ENCODE assay signal across 1 cellular context in the genomic region with DNA sequence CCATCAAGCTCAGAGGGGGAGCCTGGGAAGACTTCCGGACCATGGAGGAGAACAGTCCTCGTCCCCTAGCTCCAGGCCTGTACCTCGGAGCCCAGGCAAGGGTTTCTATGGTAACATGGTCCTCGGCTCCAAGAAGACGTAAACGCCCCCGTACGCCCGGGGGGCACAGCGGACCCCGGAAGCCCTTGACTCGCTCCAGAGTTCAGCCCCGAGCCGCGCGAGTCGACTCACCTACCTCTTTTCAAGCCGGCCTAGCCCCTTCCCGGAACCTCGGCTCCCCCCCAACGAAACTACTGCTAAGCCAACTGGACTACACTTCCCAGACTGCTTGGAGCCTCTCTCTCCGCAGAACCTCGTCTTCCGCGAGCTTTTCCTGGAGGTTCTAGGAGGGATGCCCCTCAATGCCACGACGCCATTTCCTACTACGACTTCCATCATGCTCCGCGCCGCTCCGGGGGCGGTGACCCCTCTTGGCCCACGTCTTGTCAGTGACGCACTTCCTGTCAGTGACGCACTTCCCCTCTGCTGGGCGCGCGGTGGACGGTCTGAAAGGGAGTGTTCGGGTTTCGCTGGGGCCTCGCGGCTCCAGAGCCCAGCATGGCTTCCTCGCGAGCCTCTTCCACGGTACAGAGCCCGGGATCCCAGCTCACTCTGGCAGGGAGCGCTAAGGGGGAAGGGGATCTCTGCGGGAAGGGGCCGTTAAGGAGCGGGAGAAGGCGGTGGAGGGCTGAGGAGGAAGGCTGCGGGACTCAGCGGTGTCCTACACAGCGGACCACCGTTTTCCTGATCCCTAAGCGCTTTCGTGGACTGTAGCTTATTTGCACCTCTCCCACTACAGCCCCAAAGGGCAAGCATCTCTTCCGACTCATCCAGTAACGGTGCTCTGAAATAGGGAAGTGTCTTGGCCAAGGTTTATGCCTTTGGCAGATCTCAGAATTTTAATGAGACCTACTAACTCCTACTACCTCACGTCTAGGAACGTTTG.
TF ChIP-seq lines count a peak whose summit lies in the region.

A gene (minus strand): TSS at position 426 of the 985 bp plus-strand sequence. CDS start 3,065 bp downstream, outside the sequence.
A gene (plus strand): TSS at position 512 of the 985 bp plus-strand sequence. CDS start 86 bp downstream, at position 598.

TF ChIP-seq in HepG2, 621 proteins besides CTCF, POLR2A, EP300 and RAD21 (continued from another document and continues in another):
- TF ChIP-seq, protein P1, sequence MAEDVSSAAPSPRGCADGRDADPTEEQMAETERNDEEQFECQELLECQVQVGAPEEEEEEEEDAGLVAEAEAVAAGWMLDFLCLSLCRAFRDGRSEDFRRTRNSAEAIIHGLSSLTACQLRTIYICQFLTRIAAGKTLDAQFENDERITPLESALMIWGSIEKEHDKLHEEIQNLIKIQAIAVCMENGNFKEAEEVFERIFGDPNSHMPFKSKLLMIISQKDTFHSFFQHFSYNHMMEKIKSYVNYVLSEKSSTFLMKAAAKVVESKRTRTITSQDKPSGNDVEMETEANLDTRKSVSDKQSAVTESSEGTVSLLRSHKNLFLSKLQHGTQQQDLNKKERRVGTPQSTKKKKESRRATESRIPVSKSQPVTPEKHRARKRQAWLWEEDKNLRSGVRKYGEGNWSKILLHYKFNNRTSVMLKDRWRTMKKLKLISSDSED (CRISPR knock-in tag; IDR thresholded peaks at IDR 0.05) = no peak
- TF ChIP-seq SP140L (CRISPR knock-in tag; IDR thresholded peaks at IDR 0.05; ENCODE audit: borderline replicate concordance) (no peak), THAP11 (CRISPR knock-in tag; IDR thresholded peaks at IDR 0.05) (peak; percentile 99), POLR2AphosphoS2 (IDR thresholded peaks at IDR 0.05; ENCODE audit: low read depth, low read length) (no peak), ZNF564 (CRISPR knock-in tag; IDR thresholded peaks at IDR 0.05) (no peak), ZNF44 (CRISPR knock-in tag; IDR thresholded peaks at IDR 0.05) (no peak), KDM6A (CRISPR knock-in tag; IDR thresholded peaks at IDR 0.05; ENCODE audit: low read depth) (no peak), ZNF143 (CRISPR knock-in tag; IDR thresholded peaks at IDR 0.05) (peak; percentile 97), DNMT3B (CRISPR knock-in tag; conservative IDR thresholded peaks at IDR 0.05) (no peak), ARID2 (CRISPR knock-in tag; IDR thresholded peaks at IDR 0.05; ENCODE audit: borderline replicate concordance) (no peak; the same call in 1 of the 2 replicates), ATRX (CRISPR knock-in tag; IDR thresholded peaks at IDR 0.05; ENCODE audit: borderline replicate concordance) (no peak), ZNF577 (CRISPR knock-in tag; IDR thresholded peaks at IDR 0.05; ENCODE audit: borderline replicate concordance, low read depth) (no peak), ZFYVE20 (CRISPR knock-in tag; IDR thresholded peaks at IDR 0.05; ENCODE audit: borderline replicate concordance, low read depth) (no peak), ZNF879 (CRISPR knock-in tag; IDR thresholded peaks at IDR 0.05) (no peak), ZNF775 (CRISPR knock-in tag; IDR thresholded peaks at IDR 0.05; ENCODE audit: borderline replicate concordance) (no peak), ZNF546 (CRISPR knock-in tag; conservative IDR thresholded peaks at IDR 0.05) (peak; percentile 79; the same call in 1 of the 2 replicates), NR3C1 (CRISPR knock-in tag; IDR thresholded peaks at IDR 0.05) (no peak), POGZ (CRISPR knock-in tag; IDR thresholded peaks at IDR 0.05) (peak; percentile 78), RARA (CRISPR knock-in tag; IDR thresholded peaks at IDR 0.05) (0 out of 2 replicates have a peak, but pooled peaks have one; percentile 5), ISX (CRISPR knock-in tag; conservative IDR thresholded peaks at IDR 0.05) (no peak), CBFB (CRISPR knock-in tag; IDR thresholded peaks at IDR 0.05) (0 out of 2 replicates have a peak, but pooled peaks have one; percentile 33), PAWR (CRISPR knock-in tag; IDR thresholded peaks at IDR 0.05; ENCODE audit: borderline replicate concordance) (no peak), HNRNPK (IDR thresholded peaks at IDR 0.05; ENCODE audit: low read depth, low read length, poor library complexity, severe bottlenecking) (no peak), ZFP36 (IDR thresholded peaks at IDR 0.05; ENCODE audit: borderline replicate concordance, low read depth, low read length, partially characterized antibody) (no peak), ZNF7 (CRISPR knock-in tag; IDR thresholded peaks at IDR 0.05) (no peak), ZNF230 (CRISPR knock-in tag; IDR thresholded peaks at IDR 0.05) (no peak), MIER3 (CRISPR knock-in tag; IDR thresholded peaks at IDR 0.05; ENCODE audit: borderline replicate concordance) (peak; percentile 78; the same call in 1 of the 2 replicates), EEA1 (CRISPR knock-in tag; IDR thresholded peaks at IDR 0.05; ENCODE audit: borderline replicate concordance) (peak; percentile 70), ZFP41 (CRISPR knock-in tag; IDR thresholded peaks at IDR 0.05; ENCODE audit: borderline replicate concordance) (peak; percentile 81; the same call in 1 of the 2 replicates), ATF7-NPFF (CRISPR knock-in tag; IDR thresholded peaks at IDR 0.05; ENCODE audit: low read depth) (0 out of 2 replicates have a peak, but pooled peaks have one; percentile 32), SMAD9 (CRISPR knock-in tag; IDR thresholded peaks at IDR 0.05) (0 out of 2 replicates have a peak, but pooled peaks have one; percentile 37), ZNF292 (CRISPR knock-in tag; IDR thresholded peaks at IDR 0.05; ENCODE audit: borderline replicate concordance, low read depth) (no peak), CEBPG (CRISPR knock-in tag; IDR thresholded peaks at IDR 0.05) (peak; percentile 39), ZNF644 (CRISPR knock-in tag; IDR thresholded peaks at IDR 0.05; ENCODE audit: low read depth) (no peak), ZNF780A (CRISPR knock-in tag; IDR thresholded peaks at IDR 0.05) (no peak), ZNF660 (CRISPR knock-in tag; IDR thresholded peaks at IDR 0.05; ENCODE audit: borderline replicate concordance, low read depth) (no peak)
- TF ChIP-seq, protein P2, sequence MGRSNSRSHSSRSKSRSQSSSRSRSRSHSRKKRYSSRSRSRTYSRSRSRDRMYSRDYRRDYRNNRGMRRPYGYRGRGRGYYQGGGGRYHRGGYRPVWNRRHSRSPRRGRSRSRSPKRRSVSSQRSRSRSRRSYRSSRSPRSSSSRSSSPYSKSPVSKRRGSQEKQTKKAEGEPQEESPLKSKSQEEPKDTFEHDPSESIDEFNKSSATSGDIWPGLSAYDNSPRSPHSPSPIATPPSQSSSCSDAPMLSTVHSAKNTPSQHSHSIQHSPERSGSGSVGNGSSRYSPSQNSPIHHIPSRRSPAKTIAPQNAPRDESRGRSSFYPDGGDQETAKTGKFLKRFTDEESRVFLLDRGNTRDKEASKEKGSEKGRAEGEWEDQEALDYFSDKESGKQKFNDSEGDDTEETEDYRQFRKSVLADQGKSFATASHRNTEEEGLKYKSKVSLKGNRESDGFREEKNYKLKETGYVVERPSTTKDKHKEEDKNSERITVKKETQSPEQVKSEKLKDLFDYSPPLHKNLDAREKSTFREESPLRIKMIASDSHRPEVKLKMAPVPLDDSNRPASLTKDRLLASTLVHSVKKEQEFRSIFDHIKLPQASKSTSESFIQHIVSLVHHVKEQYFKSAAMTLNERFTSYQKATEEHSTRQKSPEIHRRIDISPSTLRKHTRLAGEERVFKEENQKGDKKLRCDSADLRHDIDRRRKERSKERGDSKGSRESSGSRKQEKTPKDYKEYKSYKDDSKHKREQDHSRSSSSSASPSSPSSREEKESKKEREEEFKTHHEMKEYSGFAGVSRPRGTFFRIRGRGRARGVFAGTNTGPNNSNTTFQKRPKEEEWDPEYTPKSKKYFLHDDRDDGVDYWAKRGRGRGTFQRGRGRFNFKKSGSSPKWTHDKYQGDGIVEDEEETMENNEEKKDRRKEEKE (IDR thresholded peaks at IDR 0.05) = no peak
- TF ChIP-seq, protein P3, sequence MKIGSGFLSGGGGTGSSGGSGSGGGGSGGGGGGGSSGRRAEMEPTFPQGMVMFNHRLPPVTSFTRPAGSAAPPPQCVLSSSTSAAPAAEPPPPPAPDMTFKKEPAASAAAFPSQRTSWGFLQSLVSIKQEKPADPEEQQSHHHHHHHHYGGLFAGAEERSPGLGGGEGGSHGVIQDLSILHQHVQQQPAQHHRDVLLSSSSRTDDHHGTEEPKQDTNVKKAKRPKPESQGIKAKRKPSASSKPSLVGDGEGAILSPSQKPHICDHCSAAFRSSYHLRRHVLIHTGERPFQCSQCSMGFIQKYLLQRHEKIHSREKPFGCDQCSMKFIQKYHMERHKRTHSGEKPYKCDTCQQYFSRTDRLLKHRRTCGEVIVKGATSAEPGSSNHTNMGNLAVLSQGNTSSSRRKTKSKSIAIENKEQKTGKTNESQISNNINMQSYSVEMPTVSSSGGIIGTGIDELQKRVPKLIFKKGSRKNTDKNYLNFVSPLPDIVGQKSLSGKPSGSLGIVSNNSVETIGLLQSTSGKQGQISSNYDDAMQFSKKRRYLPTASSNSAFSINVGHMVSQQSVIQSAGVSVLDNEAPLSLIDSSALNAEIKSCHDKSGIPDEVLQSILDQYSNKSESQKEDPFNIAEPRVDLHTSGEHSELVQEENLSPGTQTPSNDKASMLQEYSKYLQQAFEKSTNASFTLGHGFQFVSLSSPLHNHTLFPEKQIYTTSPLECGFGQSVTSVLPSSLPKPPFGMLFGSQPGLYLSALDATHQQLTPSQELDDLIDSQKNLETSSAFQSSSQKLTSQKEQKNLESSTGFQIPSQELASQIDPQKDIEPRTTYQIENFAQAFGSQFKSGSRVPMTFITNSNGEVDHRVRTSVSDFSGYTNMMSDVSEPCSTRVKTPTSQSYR (CRISPR knock-in tag; IDR thresholded peaks at IDR 0.05; ENCODE audit: borderline replicate concordance) = no peak; the same call in 1 of the 2 replicates
- TF ChIP-seq, protein P4, sequence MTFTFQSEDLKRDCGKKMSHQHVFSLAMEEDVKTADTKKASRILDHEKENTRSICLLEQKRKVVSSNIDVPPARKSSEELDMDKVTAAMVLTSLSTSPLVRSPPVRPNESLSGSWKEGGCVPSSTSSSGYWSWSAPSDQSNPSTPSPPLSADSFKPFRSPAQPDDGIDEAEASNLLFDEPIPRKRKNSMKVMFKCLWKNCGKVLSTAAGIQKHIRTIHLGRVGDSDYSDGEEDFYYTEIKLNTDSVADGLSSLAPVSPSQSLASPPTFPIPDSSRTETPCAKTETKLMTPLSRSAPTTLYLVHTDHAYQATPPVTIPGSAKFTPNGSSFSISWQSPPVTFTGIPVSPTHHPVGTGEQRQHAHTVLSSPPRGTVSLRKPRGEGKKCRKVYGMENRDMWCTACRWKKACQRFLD (CRISPR knock-in tag; IDR thresholded peaks at IDR 0.05; ENCODE audit: borderline replicate concordance) = no peak
- TF ChIP-seq, protein P5, sequence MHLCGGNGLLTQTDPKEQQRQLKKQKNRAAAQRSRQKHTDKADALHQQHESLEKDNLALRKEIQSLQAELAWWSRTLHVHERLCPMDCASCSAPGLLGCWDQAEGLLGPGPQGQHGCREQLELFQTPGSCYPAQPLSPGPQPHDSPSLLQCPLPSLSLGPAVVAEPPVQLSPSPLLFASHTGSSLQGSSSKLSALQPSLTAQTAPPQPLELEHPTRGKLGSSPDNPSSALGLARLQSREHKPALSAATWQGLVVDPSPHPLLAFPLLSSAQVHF (CRISPR knock-in tag; IDR thresholded peaks at IDR 0.05) = no peak
- TF ChIP-seq, protein P6, sequence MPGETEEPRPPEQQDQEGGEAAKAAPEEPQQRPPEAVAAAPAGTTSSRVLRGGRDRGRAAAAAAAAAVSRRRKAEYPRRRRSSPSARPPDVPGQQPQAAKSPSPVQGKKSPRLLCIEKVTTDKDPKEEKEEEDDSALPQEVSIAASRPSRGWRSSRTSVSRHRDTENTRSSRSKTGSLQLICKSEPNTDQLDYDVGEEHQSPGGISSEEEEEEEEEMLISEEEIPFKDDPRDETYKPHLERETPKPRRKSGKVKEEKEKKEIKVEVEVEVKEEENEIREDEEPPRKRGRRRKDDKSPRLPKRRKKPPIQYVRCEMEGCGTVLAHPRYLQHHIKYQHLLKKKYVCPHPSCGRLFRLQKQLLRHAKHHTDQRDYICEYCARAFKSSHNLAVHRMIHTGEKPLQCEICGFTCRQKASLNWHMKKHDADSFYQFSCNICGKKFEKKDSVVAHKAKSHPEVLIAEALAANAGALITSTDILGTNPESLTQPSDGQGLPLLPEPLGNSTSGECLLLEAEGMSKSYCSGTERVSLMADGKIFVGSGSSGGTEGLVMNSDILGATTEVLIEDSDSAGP (CRISPR knock-in tag; IDR thresholded peaks at IDR 0.05; ENCODE audit: borderline replicate concordance) = peak; percentile 88
- TF ChIP-seq, protein P7, sequence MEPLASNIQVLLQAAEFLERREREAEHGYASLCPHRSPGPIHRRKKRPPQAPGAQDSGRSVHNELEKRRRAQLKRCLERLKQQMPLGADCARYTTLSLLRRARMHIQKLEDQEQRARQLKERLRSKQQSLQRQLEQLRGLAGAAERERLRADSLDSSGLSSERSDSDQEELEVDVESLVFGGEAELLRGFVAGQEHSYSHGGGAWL (CRISPR knock-in tag; IDR thresholded peaks at IDR 0.05) = peak; percentile 62; the same call in 1 of the 2 replicates
- TF ChIP-seq, protein P8, sequence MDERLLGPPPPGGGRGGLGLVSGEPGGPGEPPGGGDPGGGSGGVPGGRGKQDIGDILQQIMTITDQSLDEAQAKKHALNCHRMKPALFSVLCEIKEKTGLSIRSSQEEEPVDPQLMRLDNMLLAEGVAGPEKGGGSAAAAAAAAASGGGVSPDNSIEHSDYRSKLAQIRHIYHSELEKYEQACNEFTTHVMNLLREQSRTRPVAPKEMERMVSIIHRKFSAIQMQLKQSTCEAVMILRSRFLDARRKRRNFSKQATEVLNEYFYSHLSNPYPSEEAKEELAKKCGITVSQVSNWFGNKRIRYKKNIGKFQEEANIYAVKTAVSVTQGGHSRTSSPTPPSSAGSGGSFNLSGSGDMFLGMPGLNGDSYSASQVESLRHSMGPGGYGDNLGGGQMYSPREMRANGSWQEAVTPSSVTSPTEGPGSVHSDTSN (CRISPR knock-in tag; IDR thresholded peaks at IDR 0.05) = no peak
- TF ChIP-seq, protein P9, sequence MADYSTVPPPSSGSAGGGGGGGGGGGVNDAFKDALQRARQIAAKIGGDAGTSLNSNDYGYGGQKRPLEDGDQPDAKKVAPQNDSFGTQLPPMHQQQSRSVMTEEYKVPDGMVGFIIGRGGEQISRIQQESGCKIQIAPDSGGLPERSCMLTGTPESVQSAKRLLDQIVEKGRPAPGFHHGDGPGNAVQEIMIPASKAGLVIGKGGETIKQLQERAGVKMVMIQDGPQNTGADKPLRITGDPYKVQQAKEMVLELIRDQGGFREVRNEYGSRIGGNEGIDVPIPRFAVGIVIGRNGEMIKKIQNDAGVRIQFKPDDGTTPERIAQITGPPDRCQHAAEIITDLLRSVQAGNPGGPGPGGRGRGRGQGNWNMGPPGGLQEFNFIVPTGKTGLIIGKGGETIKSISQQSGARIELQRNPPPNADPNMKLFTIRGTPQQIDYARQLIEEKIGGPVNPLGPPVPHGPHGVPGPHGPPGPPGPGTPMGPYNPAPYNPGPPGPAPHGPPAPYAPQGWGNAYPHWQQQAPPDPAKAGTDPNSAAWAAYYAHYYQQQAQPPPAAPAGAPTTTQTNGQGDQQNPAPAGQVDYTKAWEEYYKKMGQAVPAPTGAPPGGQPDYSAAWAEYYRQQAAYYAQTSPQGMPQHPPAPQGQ (CRISPR knock-in tag; IDR thresholded peaks at IDR 0.05; ENCODE audit: borderline replicate concordance) = no peak
- TF ChIP-seq, protein P10, sequence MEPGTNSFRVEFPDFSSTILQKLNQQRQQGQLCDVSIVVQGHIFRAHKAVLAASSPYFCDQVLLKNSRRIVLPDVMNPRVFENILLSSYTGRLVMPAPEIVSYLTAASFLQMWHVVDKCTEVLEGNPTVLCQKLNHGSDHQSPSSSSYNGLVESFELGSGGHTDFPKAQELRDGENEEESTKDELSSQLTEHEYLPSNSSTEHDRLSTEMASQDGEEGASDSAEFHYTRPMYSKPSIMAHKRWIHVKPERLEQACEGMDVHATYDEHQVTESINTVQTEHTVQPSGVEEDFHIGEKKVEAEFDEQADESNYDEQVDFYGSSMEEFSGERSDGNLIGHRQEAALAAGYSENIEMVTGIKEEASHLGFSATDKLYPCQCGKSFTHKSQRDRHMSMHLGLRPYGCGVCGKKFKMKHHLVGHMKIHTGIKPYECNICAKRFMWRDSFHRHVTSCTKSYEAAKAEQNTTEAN (CRISPR knock-in tag; conservative IDR thresholded peaks at IDR 0.05) = no peak
